Comparison of ENCODE assay signal across 8 cellular contexts in genomic region chr10:89793649-89794254, GRCh38.
DNase-seq lines count a peak whose midpoint lies in the region; ATAC-seq and TF ChIP-seq lines count a peak whose summit lies in the region.

No MANE protein-coding gene starts in this region.

- H3K27me3 ChIP-seq in adrenal gland = no peaks in the 10 kb centered on the region

- peak; percentile 39 for DNase-seq in Calu3
- DNase-seq in HS-5 (ENCODE audit: low read depth) = peak; percentile 45
- DNase-seq in NOMO-1 (lab: John Stamatoyannopoulos, UW; ENCODE audit: unreplicated experiment in 2 of 2) = peak; percentile 18 to 68
- peak; percentile 17 to 64 (median 37) for DNase-seq in adrenal gland
- DNase-seq in left cardiac atrium = no peak
- DNase-seq in retinal pigment epithelial cell (ENCODE audit: low read depth) = peak; percentile 35

- no peaks in the 10 kb centered on the region for H3K9me3 ChIP-seq in adrenal gland (replicated peaks in 1 of 3)

- no peaks in the 10 kb centered on the region for H3K27me3 Mint-ChIP-seq in Calu3 (ENCODE audit: unreplicated experiment)

- no TSS peak for BruUV-seq in Calu3 (replicated peaks; lab: Mats Ljungman, UMichigan)

- intact Hi-C loops in Calu3 (cut with micrococcal nuclease; ENCODE audit: unreplicated experiment) (loop anchor here (1.0 to 10.0 kb wide), 7 partner anchors 345 to 1071 kb away; no protein-coding TSS in a partner anchor), adrenal gland (cut with DNase I) (loop anchor here in 1 of 2 donors (10.0 kb wide), 2 partner anchors 991 to 1071 kb away; no protein-coding TSS in a partner anchor), left cardiac atrium (cut with DNase I) (loop anchor here in 1 of 2 donors (2.0 to 10.0 kb wide), 4 partner anchors 351 to 1074 kb away; no protein-coding TSS in a partner anchor)

- no peak overlapping the region for H3K27ac Mint-ChIP-seq in Calu3 (ENCODE audit: unreplicated experiment)

- H3K36me3 Mint-ChIP-seq in Calu3 (ENCODE audit: insufficient read depth, unreplicated experiment) = no peaks in the 10 kb centered on the region

- H3K9me3 Mint-ChIP-seq in Calu3 (ENCODE audit: low read depth, unreplicated experiment) = no peaks in the 10 kb centered on the region

- H3K4me3 ChIP-seq in adrenal gland (no peak overlapping the region), retinal pigment epithelial cell (ENCODE audit: low read length) (no peak overlapping the region)

- no peak for TF ChIP-seq POLR2A in adrenal gland (IDR thresholded peaks at IDR 0.05)

- H3K4me3 Mint-ChIP-seq in Calu3 (ENCODE audit: low read depth, unreplicated experiment) = no peak overlapping the region

- WGBS in adrenal gland, 4 donors = 31 to 35% (median 32%) methylated on average over 3 of the region's 3 CpGs

- no peaks in the 10 kb centered on the region for H3K4me1 Mint-ChIP-seq in Calu3 (ENCODE audit: low read depth, unreplicated experiment)

- ATAC-seq in GM19023 (IDR thresholded peaks at IDR 0.05; ENCODE audit: unreplicated experiment) (peak; percentile 65), left cardiac atrium (peak; percentile 61 to 76), GM19455 (IDR thresholded peaks at IDR 0.05; ENCODE audit: unreplicated experiment) (no peak)

- no peaks in the 10 kb centered on the region for H3K36me3 ChIP-seq in adrenal gland (replicated peaks in 1 of 2)

- no peak overlapping the region for H3K27ac ChIP-seq in adrenal gland

- peak; percentile 56 for TF ChIP-seq CTCF in Calu3 (IDR thresholded peaks at IDR 0.05; ENCODE audit: unreplicated experiment)
- peak; percentile 61 to 85 (median 72) for TF ChIP-seq CTCF in adrenal gland (IDR thresholded peaks at IDR 0.05)
- TF ChIP-seq CTCF in retinal pigment epithelial cell (conservative IDR thresholded peaks at IDR 0.05; ENCODE audit: low read depth, low read length) = peak; percentile 77

- no peaks in the 10 kb centered on the region for H3K4me1 ChIP-seq in adrenal gland (replicated peaks in 1 of 2)

- CTCF ChIA-PET in Calu3 (lab: Charles Lee) = no interaction called here
